In genomic region chr6:159169193-159169555, GRCh38 we compare ENCODE assay signal across 8 cellular contexts. TPM values are rescaled to one million over a fixed set of nuclear protein-coding genes. Genes with fewer than 3 reads are reported as not detected.
DNase-seq lines count a peak whose midpoint lies in the region; ATAC-seq and TF ChIP-seq lines count a peak whose summit lies in the region.

Gene FNDC1, plus strand, starts transcription at chr6:159169400. Its CDS starts 197 bp downstream, at chr6:159169597.

- H3K36me3 ChIP-seq in ectodermal cell (ENCODE audit: control insufficient read depth, insufficient read depth, low read length) = no peaks in the 10 kb centered on the region
- H3K36me3 ChIP-seq in mucosa of rectum (ENCODE audit: control insufficient read depth in 2 of 2, insufficient read depth in 2 of 2, low read length in 2 of 2) = no peaks in the 10 kb centered on the region
- H3K36me3 ChIP-seq in thyroid gland = no peaks in the 10 kb centered on the region
- no peaks in the 10 kb centered on the region for H3K36me3 ChIP-seq in SJCRH30

- H3K27me3 ChIP-seq in ectodermal cell (ENCODE audit: control insufficient read depth, insufficient read depth, low read length, poor library complexity, severe bottlenecking) = peaks cover 89% of the 10 kb centered on the region
- H3K27me3 ChIP-seq in mucosa of rectum (ENCODE audit: control insufficient read depth in 2 of 2, insufficient read depth in 2 of 2, low read length in 2 of 2) = peaks cover 33 to 56% of the 10 kb centered on the region in 2 donors
- H3K27me3 ChIP-seq in thyroid gland = no peaks in the 10 kb centered on the region
- peaks cover 11% of the 10 kb centered on the region; the same call in 1 of the 2 replicates for H3K27me3 ChIP-seq in SJCRH30

- peaks cover 6% of the 10 kb centered on the region for H3K4me1 ChIP-seq in ectodermal cell (ENCODE audit: control insufficient read depth, insufficient read depth, low read length)
- H3K4me1 ChIP-seq in mucosa of rectum (ENCODE audit: control insufficient read depth in 2 of 2, insufficient read depth in 2 of 2, low read length in 2 of 2) = peaks cover 0 to 5% of the 10 kb centered on the region in 2 donors
- peaks cover 29 to 34% of the 10 kb centered on the region in 2 donors for H3K4me1 ChIP-seq in thyroid gland
- H3K4me1 ChIP-seq in SJCRH30 = peaks cover 8% of the 10 kb centered on the region

- WGBS in ectodermal cell, 2 experiments = 1% methylated on average over 59 of the region's 59 CpGs
- WGBS in thyroid gland, 2 donors = no CpG with 5 or more reads among the region's 59 CpGs

- peak in 3 of 6 experiments; percentile 46 to 75 (median 69) for TF ChIP-seq CTCF in thyroid gland (IDR thresholded peaks at IDR 0.05)

- H3K9ac ChIP-seq in mucosa of rectum (ENCODE audit: low read depth in 1 of 2, low read length in 2 of 2) = no peak within 1 kb of the TSS

- H3K27ac ChIP-seq in ectodermal cell (ENCODE audit: insufficient read depth, low read depth, low read length, poor library complexity, severe bottlenecking) = no peak within 1 kb of the TSS
- H3K27ac ChIP-seq in mucosa of rectum (ENCODE audit: low read depth in 2 of 2, low read length in 2 of 2) = no peak within 1 kb of the TSS
- H3K27ac ChIP-seq in thyroid gland = peak within 1 kb of the TSS; percentile 2 to 83 (median 77)
- H3K27ac ChIP-seq in SJCRH30 = no peak within 1 kb of the TSS

- TF ChIP-seq POLR2A in thyroid gland (IDR thresholded peaks at IDR 0.05) = peak in 1 of 2 donors; percentile 78

- H3K9me3 ChIP-seq in ectodermal cell (ENCODE audit: control insufficient read depth, low read length) (no peaks in the 10 kb centered on the region), mucosa of rectum (ENCODE audit: control insufficient read depth in 2 of 2, low read length in 2 of 2) (peaks cover 0 to 2% of the 10 kb centered on the region in 2 donors), thyroid gland (no peaks in the 10 kb centered on the region), SJCRH30 (replicated peaks) (no peaks in the 10 kb centered on the region)

- H3K4me3 ChIP-seq in ectodermal cell (ENCODE audit: insufficient read depth, low read depth, low read length) = peak within 1 kb of the TSS; percentile 32
- H3K4me3 ChIP-seq in mucosa of rectum (ENCODE audit: low read length in 2 of 2) = peak within 1 kb of the TSS; percentile 53 to 58
- peak within 1 kb of the TSS; percentile 3 to 39 (median 35) for H3K4me3 ChIP-seq in thyroid gland (replicated peaks in 1 of 3)
- no peak within 1 kb of the TSS for H3K4me3 ChIP-seq in SJCRH30

- POLR2A ChIA-PET in HEK293T (lab: Yijun Ruan, JAX) = no interaction called here

- intact Hi-C loops in thyroid gland (cut with DNase I) = loop anchor here (5.0 kb wide), 1 partner anchor 488 kb away; no protein-coding TSS in a partner anchor

- ATAC-seq in HG03097 (IDR thresholded peaks at IDR 0.05; ENCODE audit: low FRiP score, unreplicated experiment) = no peak

- CTCF ChIA-PET in HEK293T (lab: Yijun Ruan, JAX) = interaction anchor here (0.6 kb wide), 1 partner anchor 16 kb away, joined by 3 read pairs; no protein-coding TSS in a partner anchor

- DNase-seq in Daoy (ENCODE audit: low read depth) (peak; percentile 69), HEK293T (ENCODE audit: extremely low spot score) (peak; percentile 92), T-helper 22 cell (ENCODE audit: low read depth) (peak; percentile 14), thyroid gland (peak; percentile 43 to 63), SJCRH30 (no peak)

TF ChIP-seq in HEK293T, 16 proteins besides CTCF, POLR2A, EP300 and RAD21:
- TF ChIP-seq HDGF (IDR thresholded peaks at IDR 0.05; ENCODE audit: borderline replicate concordance) (no peak), CTBP1 (IDR thresholded peaks at IDR 0.05; ENCODE audit: borderline replicate concordance) (no peak), LEF1 (IDR thresholded peaks at IDR 0.05; ENCODE audit: borderline replicate concordance) (no peak), NFRKB (IDR thresholded peaks at IDR 0.05) (no peak), PKNOX1 (IDR thresholded peaks at IDR 0.05) (no peak), L3MBTL2 (conservative IDR thresholded peaks at IDR 0.05) (no peak), FOXM1 (IDR thresholded peaks at IDR 0.05; ENCODE audit: borderline replicate concordance) (no peak), ELF4 (IDR thresholded peaks at IDR 0.05) (no peak), BHLHE40 (IDR thresholded peaks at IDR 0.05; ENCODE audit: borderline replicate concordance) (no peak), ARNT (IDR thresholded peaks at IDR 0.05) (no peak), TARDBP (IDR thresholded peaks at IDR 0.05) (no peak), ZNF384 (IDR thresholded peaks at IDR 0.05) (no peak), SP1 (IDR thresholded peaks at IDR 0.05) (no peak), SUZ12 (IDR thresholded peaks at IDR 0.05) (no peak), FOXK2 (IDR thresholded peaks at IDR 0.05) (no peak), FOXA1 (IDR thresholded peaks at IDR 0.05) (no peak)
TF ChIP-seq in HEK293T: peak in this region for 0.

RNA-seq across cellular contexts. Expression of gene FNDC1, which starts in this region (rescaled TPM):
- total RNA-seq in Daoy (2014; rRNA removed; shearing (Covaris generic)) = under 0.01 TPM in 1 of 2 replicates, not detected in the other
- 0.37 TPM for polyA plus RNA-seq in ectodermal cell (2013, experiment 1 of 4)
- polyA plus RNA-seq in ectodermal cell (2013, experiment 2 of 4) = 0.09 TPM
- 0.11 TPM for polyA plus RNA-seq in ectodermal cell (2013, experiment 3 of 4)
- polyA plus RNA-seq in ectodermal cell (2013, experiment 4 of 4) = 0.12 TPM
- total RNA-seq in thyroid gland = 10 to 100 TPM; 13.6 to 23.2 (median 15.1) TPM
- total RNA-seq in SJCRH30 (2014; rRNA removed; shearing (Covaris generic)) = not detected in 2 replicates

Comparison
In these comparisons a context has a peak if more than half of its experiments do, and no peak if none do; other contexts are left out.
1. RNA of gene FNDC1 (total RNA-seq): 13.6 to 23.2 TPM in thyroid gland; under 0.01 TPM in Daoy and not detected in SJCRH30; every median in the first group is over 10 times any median in the second.
2. Peak in DNase-seq in Daoy; RNA of the gene not detected or under 1 TPM.
3. DNase-seq: peak in HEK293T (single experiment), T-helper 22 cell (single experiment) and thyroid gland (2 of 2); none in SJCRH30 (0 of 2).
4. H3K27ac ChIP-seq: peak in thyroid gland (3 of 3); none in ectodermal cell (single experiment), mucosa of rectum (0 of 2) and SJCRH30 (single experiment).